ENCODE assay signal across 9 cellular contexts in genomic region chr9:95025213-95026170, GRCh38.
DNase-seq lines count a peak whose midpoint lies in the region; ATAC-seq and TF ChIP-seq lines count a peak whose summit lies in the region.
"Had no signal": no experiment of that assay in that cellular context is flagged by ENCODE, and none has a peak within 500 bp of the region (broad histone marks: within the 10 kb centered on the region; RNA-seq: fewer than 3 reads in every experiment).

No MANE protein-coding gene starts in this region.

- no peaks in the 10 kb centered on the region for H3K9me3 Mint-ChIP-seq in activated naive CD8-positive, alpha-beta T cell treated with anti-CD3 and anti-CD28 coated beads for 36 hours
- H3K9me3 Mint-ChIP-seq in activated CD4-positive, alpha-beta memory T cell treated with anti-CD3 and anti-CD28 coated beads for 36 hours = no peaks in the 10 kb centered on the region
- H3K9me3 Mint-ChIP-seq: central memory CD8-positive, alpha-beta T cell had no signal

- H3K27ac ChIP-seq in left ventricle myocardium inferior (replicated peaks) (peak overlapping the region; percentile 84), sigmoid colon (peak overlapping the region; percentile 72 to 99 (median 89))

- peak; percentile 56 for TF ChIP-seq CTCF in left ventricle myocardium inferior (IDR thresholded peaks at IDR 0.05; ENCODE audit: borderline replicate concordance)
- peak in 2 of 4 experiments; percentile 29 to 33 for TF ChIP-seq CTCF in sigmoid colon (IDR thresholded peaks at IDR 0.05)

- no peaks in the 10 kb centered on the region for H3K36me3 Mint-ChIP-seq in activated naive CD8-positive, alpha-beta T cell treated with anti-CD3 and anti-CD28 coated beads for 36 hours
- no peaks in the 10 kb centered on the region for H3K36me3 Mint-ChIP-seq in activated CD4-positive, alpha-beta memory T cell treated with anti-CD3 and anti-CD28 coated beads for 36 hours

- no peak overlapping the region for H3K27ac Mint-ChIP-seq in activated naive CD8-positive, alpha-beta T cell treated with anti-CD3 and anti-CD28 coated beads for 36 hours
- no peak overlapping the region for H3K27ac Mint-ChIP-seq in activated CD4-positive, alpha-beta memory T cell treated with anti-CD3 and anti-CD28 coated beads for 36 hours

- DNase-seq in G401 (ENCODE audit: low spot score) (peak; percentile 74), T1000 (lab: John Stamatoyannopoulos, UW) (peak; percentile 34), left ventricle myocardium inferior (peak; percentile 68), sigmoid colon (peak; percentile 87)
- no peak for DNase-seq in activated naive CD8-positive, alpha-beta T cell treated with anti-CD3 and anti-CD28 coated beads for 36 hours
- DNase-seq in activated CD4-positive, alpha-beta memory T cell treated with anti-CD3 and anti-CD28 coated beads for 36 hours = no peak

- TF ChIP-seq EP300 in sigmoid colon (IDR thresholded peaks at IDR 0.05) = peak in 2 of 4 donors; percentile 68 to 75

- POLR2A ChIA-PET in activated CD4-positive, alpha-beta memory T cell treated with anti-CD3 and anti-CD28 coated beads for 36 hours (lab: Charles Lee) = no interaction called here

- no peaks in the 10 kb centered on the region for H3K27me3 Mint-ChIP-seq in activated naive CD8-positive, alpha-beta T cell treated with anti-CD3 and anti-CD28 coated beads for 36 hours
- no peaks in the 10 kb centered on the region for H3K27me3 Mint-ChIP-seq in activated CD4-positive, alpha-beta memory T cell treated with anti-CD3 and anti-CD28 coated beads for 36 hours
- H3K27me3 Mint-ChIP-seq: central memory CD8-positive, alpha-beta T cell had no signal

- no peaks in the 10 kb centered on the region for H3K27me3 ChIP-seq in left ventricle myocardium inferior (ENCODE audit: low read depth)
- H3K27me3 ChIP-seq in sigmoid colon = no peaks in the 10 kb centered on the region

- peaks cover 27% of the 10 kb centered on the region for H3K36me3 ChIP-seq in left ventricle myocardium inferior
- H3K36me3 ChIP-seq in sigmoid colon = peaks cover 0 to 14% (median under 1%) of the 10 kb centered on the region in 4 donors

- in situ Hi-C loops in G401 (cut with HindIII; ENCODE audit: low sequenced_read_pairs) = no loop called here

- ATAC-seq in GM21515 (IDR thresholded peaks at IDR 0.05; ENCODE audit: unreplicated experiment) = no peak
- ATAC-seq in HG03521 (IDR thresholded peaks at IDR 0.05; ENCODE audit: unreplicated experiment) = no peak

- intact Hi-C loops in left ventricle myocardium inferior (cut with micrococcal nuclease) = loop anchor here (10.0 kb wide), 1 partner anchor 241 kb away; no protein-coding TSS in a partner anchor
- intact Hi-C loops in sigmoid colon (cut with DNase I) = loop anchor here (5.0 kb wide), 1 partner anchor 243 kb away; no protein-coding TSS in a partner anchor
- intact Hi-C loops in activated CD4-positive, alpha-beta memory T cell treated with anti-CD3 and anti-CD28 coated beads for 36 hours (cut with micrococcal nuclease) = no loop called here

- H3K4me3 ChIP-seq in left ventricle myocardium inferior = peak overlapping the region; percentile 42
- no peak overlapping the region for H3K4me3 ChIP-seq in sigmoid colon

- H3K9me3 ChIP-seq in left ventricle myocardium inferior (replicated peaks) = no peaks in the 10 kb centered on the region
- H3K9me3 ChIP-seq in sigmoid colon = no peaks in the 10 kb centered on the region

- no peak overlapping the region for H3K4me3 Mint-ChIP-seq in activated naive CD8-positive, alpha-beta T cell treated with anti-CD3 and anti-CD28 coated beads for 36 hours
- H3K4me3 Mint-ChIP-seq in activated CD4-positive, alpha-beta memory T cell treated with anti-CD3 and anti-CD28 coated beads for 36 hours = no peak overlapping the region
- H3K4me3 Mint-ChIP-seq: central memory CD8-positive, alpha-beta T cell had no signal

- CTCF ChIA-PET in activated CD4-positive, alpha-beta memory T cell treated with anti-CD3 and anti-CD28 coated beads for 36 hours (lab: Charles Lee) = no interaction called here

- no peaks in the 10 kb centered on the region for H3K4me1 Mint-ChIP-seq in activated naive CD8-positive, alpha-beta T cell treated with anti-CD3 and anti-CD28 coated beads for 36 hours
- H3K4me1 Mint-ChIP-seq in activated CD4-positive, alpha-beta memory T cell treated with anti-CD3 and anti-CD28 coated beads for 36 hours (ENCODE audit: low read depth) = no peaks in the 10 kb centered on the region
- H3K4me1 Mint-ChIP-seq: central memory CD8-positive, alpha-beta T cell had no signal

- no peak for TF ChIP-seq POLR2A in sigmoid colon (IDR thresholded peaks at IDR 0.05)

- 22 to 54% methylated on average over 13 of the region's 13 CpGs for WGBS in sigmoid colon, 2 donors

- H3K4me1 ChIP-seq in left ventricle myocardium inferior (peaks cover 100% of the 10 kb centered on the region), sigmoid colon (peaks cover 0 to 100% (median 94%) of the 10 kb centered on the region in 4 donors)

Comparison
In these comparisons a context has a peak if more than half of its experiments do, and no peak if none do; other contexts are left out.
1. DNase-seq: peak in G401 (single experiment), T1000 (single experiment), left ventricle myocardium inferior (single experiment) and sigmoid colon (single experiment); none in activated naive CD8-positive, alpha-beta T cell treated with anti-CD3 and anti-CD28 coated beads for 36 hours (single experiment) and activated CD4-positive, alpha-beta memory T cell treated with anti-CD3 and anti-CD28 coated beads for 36 hours (single experiment).